ENCODE assay signal across 1 cellular context in genomic region chr21:43352568-43353281, GRCh38.
TF ChIP-seq lines count a peak whose summit lies in the region.

No MANE protein-coding gene starts in this region.

TF ChIP-seq in SK-N-SH, 30 proteins besides CTCF, POLR2A, EP300 and RAD21 (continued from another document):
- TF ChIP-seq ZBTB33 (IDR thresholded peaks at IDR 0.05; ENCODE audit: borderline replicate concordance, low read depth): no peak
- no peak; the same call in 1 of the 2 replicates for TF ChIP-seq RFX5 (IDR thresholded peaks at IDR 0.05; ENCODE audit: low read length)
- no peak for TF ChIP-seq USF2 (IDR thresholded peaks at IDR 0.05; ENCODE audit: borderline replicate concordance, low read depth, low read length)
- TF ChIP-seq ELF1 (IDR thresholded peaks at IDR 0.05): no peak
- no peak for TF ChIP-seq NFIC (IDR thresholded peaks at IDR 0.05; ENCODE audit: borderline replicate concordance)
- no peak for TF ChIP-seq RXRA (IDR thresholded peaks at IDR 0.05; ENCODE audit: borderline replicate concordance, low read depth)
- no peak for TF ChIP-seq FOXM1 (IDR thresholded peaks at IDR 0.05; ENCODE audit: low read depth)
TF ChIP-seq in SK-N-SH: peak in this region for 0.
